Comparison of ENCODE assay signal across 1 cellular context in genomic region chr9:37410354-37410861, GRCh38.
TF ChIP-seq lines count a peak whose summit lies in the region.

No MANE protein-coding gene starts in this region.

TF ChIP-seq in GM12878, 131 proteins besides CTCF, POLR2A, EP300 and RAD21 (continued from another document):
- TF ChIP-seq CUX1 (IDR thresholded peaks at IDR 0.05; ENCODE audit: insufficient replicate concordance, low read depth, low read length) = no peak
- no peak for TF ChIP-seq EZH2 (IDR thresholded peaks at IDR 0.05; ENCODE audit: borderline replicate concordance, control insufficient read depth, low read depth, low read length)
- TF ChIP-seq SP1 (IDR thresholded peaks at IDR 0.05; ENCODE audit: low read depth, low read length) = no peak
- no peak for TF ChIP-seq ESRRA (IDR thresholded peaks at IDR 0.05; ENCODE audit: low read length)
- no peak for TF ChIP-seq REST (IDR thresholded peaks at IDR 0.05; ENCODE audit: low read depth, low read length)
- no peak for TF ChIP-seq PML (IDR thresholded peaks at IDR 0.05; ENCODE audit: low read length)
- no peak for TF ChIP-seq ZNF592 (IDR thresholded peaks at IDR 0.05)
